22 cellular contexts compared by ENCODE assay signal in the genomic region with DNA sequence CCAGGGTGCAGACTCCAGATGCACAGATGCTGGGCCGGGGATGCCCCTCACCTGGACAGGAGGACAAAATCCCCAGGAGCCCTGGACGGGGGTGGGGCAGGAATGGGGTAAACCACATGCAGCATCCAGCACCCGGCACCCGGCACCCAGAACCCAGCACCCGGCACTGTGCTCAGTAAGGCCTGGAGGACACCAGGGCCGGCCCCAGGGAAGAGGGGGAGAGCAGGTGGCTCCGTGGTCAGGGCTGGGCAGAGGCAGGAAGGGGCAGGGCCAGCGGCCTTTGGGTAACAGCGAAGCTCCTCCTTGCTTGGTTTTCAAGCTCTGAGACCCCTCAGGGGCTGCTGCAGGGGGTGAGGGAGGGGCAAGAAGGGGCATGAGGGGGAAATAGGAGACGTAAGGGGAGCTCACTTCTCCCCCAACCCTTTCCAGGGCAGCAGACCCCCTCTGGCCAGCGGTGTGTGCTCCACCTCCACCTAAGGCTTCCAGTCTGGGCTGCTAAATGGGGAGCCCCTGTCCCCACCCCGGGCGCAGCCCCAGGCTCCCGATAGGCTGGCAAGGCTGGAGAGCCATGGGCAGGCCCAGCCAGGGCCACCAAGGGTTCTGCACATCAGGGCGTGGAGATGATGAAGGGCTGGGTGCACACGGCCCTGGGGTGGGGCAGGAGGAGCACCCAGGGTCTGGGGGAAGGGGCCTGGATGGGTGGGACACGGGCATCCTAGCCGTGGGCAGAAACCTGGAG. TPM values are rescaled to one million over a fixed set of nuclear protein-coding genes. Genes with fewer than 3 reads are reported as not detected.
DNase-seq lines count a peak whose midpoint lies in the region; ATAC-seq and TF ChIP-seq lines count a peak whose summit lies in the region.
"Had no signal": no experiment of that assay in that cellular context is flagged by ENCODE, and none has a peak within 500 bp of the region (broad histone marks: within the 10 kb centered on the region; RNA-seq: fewer than 3 reads in every experiment).

No MANE protein-coding gene starts in this region.

- TF ChIP-seq CTCF in heart right ventricle (IDR thresholded peaks at IDR 0.05): no peak

- ATAC-seq in heart right ventricle (peak in 5 of 8 donors; percentile 2 to 20 (median 8)), HG03520 (IDR thresholded peaks at IDR 0.05; ENCODE audit: unreplicated experiment) (no peak)

- intact Hi-C loops in heart right ventricle (cut with DNase I): no loop called here

- 70 to 78% methylated on average over 18 of the region's 18 CpGs for WGBS in heart right ventricle, 2 donors

- DNase-seq in activated naive CD4-positive, alpha-beta T cell treated with anti-CD3 and anti-CD28 coated beads, Interleukin-2, amount 50 U/mL, for 16 hours: peak; percentile 8
- DNase-seq in activated naive CD4-positive, alpha-beta T cell (lab: John Stamatoyannopoulos, UW): no peak
- DNase-seq in heart right ventricle (no peak), mucosa of gallbladder (ENCODE audit: low spot score) (peak; percentile 9), NCI-H128 (lab: John Stamatoyannopoulos, UW; ENCODE audit: unreplicated experiment) (no peak)
- no peak for DNase-seq in effector CD8-positive, alpha-beta T cell (lab: John Stamatoyannopoulos, UW)
- DNase-seq: activated CD4-positive, alpha-beta T cell treated with anti-CD3 and anti-CD28 coated beads, Interleukin-2, amount 50 U/mL, for 48 hours; activated T-cell treated with anti-CD3 and anti-CD28 coated beads, Interleukin-2, amount 50 U/mL, for 48 hours; HCEC 1CT; KG1; NCI-H2081 treated with DMSO at 0.1 percent for 48 hours; NCI-H524; SIG-M5; thyroid gland had no signal

- H3K4me1 ChIP-seq in heart right ventricle: peaks cover 0 to 23% (median 4%) of the 10 kb centered on the region in 9 donors

- H3K36me3 ChIP-seq in heart right ventricle: no peaks in the 10 kb centered on the region
- H3K36me3 ChIP-seq: spleen, thyroid gland had no signal

- H3K4me3 ChIP-seq in heart right ventricle: no peak overlapping the region
- H3K4me3 ChIP-seq: spleen, thyroid gland had no signal

- peak overlapping the region in 2 of 10 donors; percentile 30 to 62 for H3K27ac ChIP-seq in heart right ventricle
- peak overlapping the region; percentile 57 for H3K27ac ChIP-seq in temporal lobe (ENCODE audit: low read depth, low read length)
- H3K27ac ChIP-seq: spleen, thyroid gland had no signal

- no peaks in the 10 kb centered on the region for H3K9me3 ChIP-seq in heart right ventricle
- H3K9me3 ChIP-seq: spleen, thyroid gland had no signal

- peaks cover 0 to 30% (median 15%) of the 10 kb centered on the region in 7 donors for H3K27me3 ChIP-seq in heart right ventricle
- H3K27me3 ChIP-seq: thyroid gland had no signal

RNA-seq across cellular contexts. Expression of a gene that starts 17.8 kb away (rescaled TPM):
- total RNA-seq in heart right ventricle (under 1 TPM in 1 of 10 donors, not detected in 9; 0.11 TPM), mucosa of gallbladder (179 TPM), temporal lobe (under 0.01 TPM)
- not detected for polyA plus RNA-seq in heart right ventricle
- total RNA-seq: A172; bronchial epithelial cell; T-helper 1 cell treated with Interleukin-12 subunit alpha and Interleukin-12 subunit beta and Interleukin-4 antibody, amounts not matched to agents 30 ng/mL and 1 ng/mL, for 36 hours; thyroid gland had no signal
- polyA plus RNA-seq: BJ had no signal

RNA-seq across cellular contexts. Expression of a gene that starts 41.6 kb away (rescaled TPM):
- total RNA-seq in heart right ventricle: not detected
- polyA plus RNA-seq in heart right ventricle: not detected
- total RNA-seq in mucosa of gallbladder: not detected
- not detected for total RNA-seq in temporal lobe
- total RNA-seq: A172; bronchial epithelial cell; G401; spleen; T-helper 1 cell treated with Interleukin-12 subunit alpha and Interleukin-12 subunit beta and Interleukin-4 antibody, amounts not matched to agents 30 ng/mL and 1 ng/mL, for 36 hours; thyroid gland had no signal
- polyA plus RNA-seq: BJ, spleen had no signal

Comparison
In these comparisons a context has a peak if more than half of its experiments do, and no peak if none do; other contexts are left out.
1. DNase-seq: peak in activated naive CD4-positive, alpha-beta T cell treated with anti-CD3 and anti-CD28 coated beads, Interleukin-2, amount 50 U/mL, for 16 hours (single experiment) and mucosa of gallbladder (single experiment); none in activated naive CD4-positive, alpha-beta T cell (0 of 4), heart right ventricle (0 of 2), effector CD8-positive, alpha-beta T cell (single experiment) and NCI-H128 (single experiment).
2. RNA of a gene that starts 17.8 kb away (total RNA-seq): 179 TPM in mucosa of gallbladder (single experiment); 0.11 TPM in heart right ventricle and under 0.01 TPM in temporal lobe (single experiment); every median in the first group is over 100 times any median in the second.